In the genomic region with DNA sequence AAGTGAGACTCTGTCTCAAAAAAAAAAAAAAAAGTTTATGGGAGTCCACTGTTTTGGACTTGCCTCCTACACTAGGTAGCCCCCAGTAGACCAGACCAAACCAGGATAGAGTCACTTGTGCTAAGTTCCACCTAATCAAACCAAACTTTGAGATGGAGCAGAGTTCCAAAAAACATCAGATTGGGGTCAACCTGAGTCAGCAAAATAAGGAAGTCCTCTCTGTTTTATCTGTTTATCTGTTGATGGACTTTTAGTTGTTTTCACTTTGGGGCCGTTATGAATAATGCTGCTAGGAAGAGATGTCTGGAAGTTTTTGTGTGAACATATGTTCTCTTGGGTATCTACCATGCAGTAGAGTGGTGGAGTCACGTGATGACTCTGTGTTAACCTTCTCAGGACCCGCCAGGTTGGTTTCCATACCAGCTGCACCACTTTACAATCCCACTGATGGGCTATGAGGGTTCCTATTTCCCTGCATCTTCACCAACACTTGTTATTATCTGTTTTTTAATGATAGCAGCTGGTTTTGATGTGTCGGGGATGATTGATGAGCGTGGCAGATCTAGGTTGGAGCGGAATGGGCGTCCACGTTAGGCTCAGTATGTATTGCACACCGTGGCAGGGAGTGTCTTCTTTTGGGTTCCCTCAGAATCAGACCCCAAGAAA, we compare ENCODE assay signal across 7 cellular contexts.
"Had no signal": no experiment of that assay in that cellular context is flagged by ENCODE, and none has a peak within 500 bp of the region (broad histone marks: within the 10 kb centered on the region; RNA-seq: fewer than 3 reads in every experiment).

No MANE protein-coding gene starts in this region.

- DNase-seq: GOT3, H7, KBM-7 had no signal

- H3K36me3 ChIP-seq: HAP-1 had no signal

- FAIRE-seq: HTR-8/SVneo had no signal

- H3K9ac ChIP-seq: KMS-11 had no signal

- H3K27ac ChIP-seq: KMS-11 had no signal

- ATAC-seq: HCT116 had no signal

- H3K9me3 ChIP-seq: HAP-1 had no signal

- H3K4me1 ChIP-seq: HAP-1 had no signal

- H3K4me3 ChIP-seq: HAP-1 had no signal

- H3K4me2 ChIP-seq: KMS-11 had no signal
